In genomic region chr21:44887807-44888580, GRCh38 we compare ENCODE assay signal across 1 cellular context.
TF ChIP-seq lines count a peak whose summit lies in the region.

No MANE protein-coding gene starts in this region.

TF ChIP-seq in HepG2, 621 proteins besides CTCF, POLR2A, EP300 and RAD21 (continued from another document):
- TF ChIP-seq UBTF (CRISPR knock-in tag; IDR thresholded peaks at IDR 0.05) (0 out of 2 replicates have a peak, but pooled peaks have one; percentile 31), MAFK (conservative IDR thresholded peaks at IDR 0.05 in 1 of 2, IDR thresholded peaks at IDR 0.05 in 1 of 2; ENCODE audit: low read length in 2 of 2) (no peak), PAXIP1 (CRISPR knock-in tag; conservative IDR thresholded peaks at IDR 0.05) (peak; percentile 25; the same call in 1 of the 2 replicates), RXRA (CRISPR knock-in tag; IDR thresholded peaks at IDR 0.05) (peak; percentile 15; the same call in 1 of the 2 replicates)
